Comparison of ENCODE assay signal across 15 cellular contexts in the genomic region with DNA sequence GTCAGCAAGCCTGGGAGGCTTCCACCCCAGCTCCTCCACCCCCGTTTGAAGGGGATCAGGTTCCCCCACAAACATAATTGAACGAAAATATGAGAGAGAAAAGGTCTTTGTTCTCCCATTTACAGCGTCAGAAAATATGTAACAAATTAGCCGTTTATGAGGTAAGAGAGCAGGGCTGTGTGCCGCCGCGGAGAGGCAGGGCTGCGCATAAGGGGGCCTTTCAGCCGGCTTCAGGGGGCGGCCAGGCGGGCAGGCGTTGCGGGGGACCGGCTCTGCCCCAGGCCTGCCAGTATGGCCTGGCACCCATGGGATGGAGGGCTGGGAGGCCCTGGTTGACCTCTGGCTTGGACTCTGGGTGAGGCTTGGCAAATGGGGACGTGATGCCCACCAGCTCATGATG.
DNase-seq lines count a peak whose midpoint lies in the region; ATAC-seq and TF ChIP-seq lines count a peak whose summit lies in the region.
"Had no signal": no experiment of that assay in that cellular context is flagged by ENCODE, and none has a peak within 500 bp of the region (broad histone marks: within the 10 kb centered on the region; RNA-seq: fewer than 3 reads in every experiment).

No MANE protein-coding gene starts in this region.

- H3K14ac ChIP-seq in H9 (ENCODE audit: insufficient read depth, low read length): no peak overlapping the region; the same call in 1 of the 2 replicates

- H3K9me3 ChIP-seq in H9 (ENCODE audit: control insufficient read depth, low read depth, low read length) (no peaks in the 10 kb centered on the region), tibial artery (no peaks in the 10 kb centered on the region), suprapubic skin (no peaks in the 10 kb centered on the region)
- H3K9me3 ChIP-seq: BLaER1 treated with 17β-estradiol and CSF1 and Interleukin-3, amounts not matched to agents 10 nM and 100 nM had no signal

- H3K4me1 ChIP-seq in H9 (ENCODE audit: insufficient read depth, low read length) (no peaks in the 10 kb centered on the region; the same call in 1 of the 2 replicates), tibial artery (peaks cover 0 to 97% (median 75%) of the 10 kb centered on the region in 4 donors), suprapubic skin (peaks cover 18% of the 10 kb centered on the region)

- H2BK5ac ChIP-seq in H9 (ENCODE audit: insufficient read length, low read length): no peak overlapping the region

- H3K4me2 ChIP-seq in H9 (ENCODE audit: insufficient read depth, insufficient read length, low read length): no peak overlapping the region
- H3K4me2 ChIP-seq: BLaER1 treated with 17β-estradiol and CSF1 and Interleukin-3, amounts not matched to agents 10 nM and 100 nM had no signal

- no peak overlapping the region for H3K4me3 ChIP-seq in coronary artery
- no peak overlapping the region for H3K4me3 ChIP-seq in tibial artery
- H3K4me3 ChIP-seq in suprapubic skin: no peak overlapping the region
- H3K4me3 ChIP-seq: BLaER1 treated with 17β-estradiol and CSF1 and Interleukin-3, amounts not matched to agents 10 nM and 100 nM had no signal

- H3K79me1 ChIP-seq in H9 (ENCODE audit: insufficient read depth, low read depth, low read length, poor library complexity, severe bottlenecking): no peaks in the 10 kb centered on the region

- H3K27me3 Mint-ChIP-seq in H9 (ENCODE audit: low read depth) (no peaks in the 10 kb centered on the region), nephron progenitor cell (ENCODE audit: low read depth, poor library complexity) (peaks cover 13% of the 10 kb centered on the region), glutamatergic neuron (ENCODE audit: unreplicated experiment) (peaks cover 6% of the 10 kb centered on the region)
- H3K27me3 Mint-ChIP-seq: CD4-positive, CD25-positive, alpha-beta regulatory T cell had no signal

- no peak overlapping the region for H2BK15ac ChIP-seq in H9 (ENCODE audit: low read depth, low read length)

- no peak for DNase-seq in H9
- DNase-seq in coronary artery (ENCODE audit: low spot score): no peak
- no peak for DNase-seq in nephron progenitor cell
- no peak for DNase-seq in tibial artery
- DNase-seq in left lobe of liver (ENCODE audit: low spot score): no peak
- no peak for DNase-seq in suprapubic skin (ENCODE audit: low spot score in 2 of 2)
- DNase-seq in glutamatergic neuron: no peak
- DNase-seq: ACHN; CD4-positive, CD25-positive, alpha-beta regulatory T cell; DMS53; GF-D8; HCEC 1CT; HFFc6 had no signal

- H3K4ac ChIP-seq in H9 (ENCODE audit: low read depth, low read length): no peak overlapping the region

- no peak overlapping the region for H3K56ac ChIP-seq in H9 (ENCODE audit: insufficient read length, low read depth, low read length)

- no peaks in the 10 kb centered on the region for H4K20me1 ChIP-seq in H9 (ENCODE audit: control insufficient read depth, insufficient read depth, insufficient read length)

- no peak for ATAC-seq in left lobe of liver

- no peak overlapping the region for H4K5ac ChIP-seq in H9 (ENCODE audit: insufficient read length, low read depth, low read length)

- intact Hi-C loops in tibial artery (cut with DNase I; ENCODE audit: low total_unique reads): no loop called here

- H3K36me3 Mint-ChIP-seq in H9 (ENCODE audit: insufficient read depth in 1 of 3, low read depth in 3 of 3) (no peaks in the 10 kb centered on the region), nephron progenitor cell (ENCODE audit: low read depth) (no peaks in the 10 kb centered on the region), glutamatergic neuron (ENCODE audit: unreplicated experiment) (peaks cover 5% of the 10 kb centered on the region)
- H3K36me3 Mint-ChIP-seq: CD4-positive, CD25-positive, alpha-beta regulatory T cell had no signal

- H2BK12ac ChIP-seq in H9 (ENCODE audit: insufficient read length, low read depth, low read length): no peak overlapping the region

- no peaks in the 10 kb centered on the region for H3K27me3 ChIP-seq in H9 (ENCODE audit: insufficient read depth, low read length)
- H3K27me3 ChIP-seq in tibial artery: no peaks in the 10 kb centered on the region
- no peaks in the 10 kb centered on the region for H3K27me3 ChIP-seq in suprapubic skin
- H3K27me3 ChIP-seq: BLaER1 treated with 17β-estradiol and CSF1 and Interleukin-3, amounts not matched to agents 10 nM and 100 nM had no signal

- H3K27ac Mint-ChIP-seq in H9 (peak overlapping the region in 2 of 3 experiments; percentile 20 to 28; a peak in 2 of 7 replicates), nephron progenitor cell (peak overlapping the region; percentile 44), glutamatergic neuron (ENCODE audit: unreplicated experiment) (no peak overlapping the region)
- H3K27ac Mint-ChIP-seq: CD4-positive, CD25-positive, alpha-beta regulatory T cell; HFFc6 had no signal

- H2AK5ac ChIP-seq in H9 (ENCODE audit: insufficient read length, low read length): no peak overlapping the region

- TF ChIP-seq CTCF in H9 (conservative IDR thresholded peaks at IDR 0.05) (no peak), coronary artery (IDR thresholded peaks at IDR 0.05) (no peak), nephron progenitor cell (IDR thresholded peaks at IDR 0.05) (no peak), tibial artery (IDR thresholded peaks at IDR 0.05) (no peak), suprapubic skin (IDR thresholded peaks at IDR 0.05) (no peak), glutamatergic neuron (IDR thresholded peaks at IDR 0.05; ENCODE audit: partially characterized antibody, unreplicated experiment) (no peak)

- H3K23me2 ChIP-seq in H9 (ENCODE audit: insufficient read length, low read depth, low read length, poor library complexity, severe bottlenecking): no peaks in the 10 kb centered on the region

- TF ChIP-seq EP300 in suprapubic skin (IDR thresholded peaks at IDR 0.05): no peak

- H3K23ac ChIP-seq in H9 (ENCODE audit: insufficient read length, low read depth, low read length): no peak overlapping the region

- no peak overlapping the region for H3K27ac ChIP-seq in H9 (ENCODE audit: insufficient read length, low read depth, low read length)
- peak overlapping the region; percentile 3 to 76 for H3K27ac ChIP-seq in coronary artery
- peak overlapping the region; percentile 55 to 77 for H3K27ac ChIP-seq in tibial artery
- H3K27ac ChIP-seq in suprapubic skin: no peak overlapping the region
- H3K27ac ChIP-seq: BLaER1 treated with 17β-estradiol and CSF1 and Interleukin-3, amounts not matched to agents 10 nM and 100 nM; HL-60 had no signal

- no peak overlapping the region for H2BK20ac ChIP-seq in H9 (ENCODE audit: low read depth, low read length, poor library complexity, severe bottlenecking)

- no peak overlapping the region for H3K9ac ChIP-seq in H9 (ENCODE audit: extremely low read depth, insufficient read length, low read length)
- H3K9ac ChIP-seq: BLaER1 treated with 17β-estradiol and CSF1 and Interleukin-3, amounts not matched to agents 10 nM and 100 nM had no signal

- no peak overlapping the region for H4K91ac ChIP-seq in H9 (ENCODE audit: insufficient read length, low read depth, low read length)

- H3K18ac ChIP-seq in H9 (ENCODE audit: insufficient read length, low read depth, low read length): no peak overlapping the region

- no peak overlapping the region for H4K8ac ChIP-seq in H9 (replicated peaks; ENCODE audit: insufficient read length, low read depth, low read length)

- no peak overlapping the region for H3T11ph ChIP-seq in H9 (ENCODE audit: low read length)

- H3K9me3 Mint-ChIP-seq in H9 (no peaks in the 10 kb centered on the region), nephron progenitor cell (no peaks in the 10 kb centered on the region), glutamatergic neuron (ENCODE audit: unreplicated experiment) (peaks cover 3% of the 10 kb centered on the region)
- H3K9me3 Mint-ChIP-seq: CD4-positive, CD25-positive, alpha-beta regulatory T cell had no signal

- no peak for TF ChIP-seq POLR2A in suprapubic skin (IDR thresholded peaks at IDR 0.05)

- H3K4me3 Mint-ChIP-seq in H9 (no peak overlapping the region), nephron progenitor cell (no peak overlapping the region), glutamatergic neuron (ENCODE audit: unreplicated experiment) (no peak overlapping the region)
- H3K4me3 Mint-ChIP-seq: CD4-positive, CD25-positive, alpha-beta regulatory T cell; HFFc6 had no signal

- H3K36me3 ChIP-seq in tibial artery (no peaks in the 10 kb centered on the region), suprapubic skin (no peaks in the 10 kb centered on the region)
- H3K36me3 ChIP-seq: BLaER1 treated with 17β-estradiol and CSF1 and Interleukin-3, amounts not matched to agents 10 nM and 100 nM had no signal

- H3K4me1 Mint-ChIP-seq in H9 (peaks cover 14 to 27% of the 10 kb centered on the region in 2 experiments), nephron progenitor cell (peaks cover 87% of the 10 kb centered on the region), glutamatergic neuron (ENCODE audit: low read depth, unreplicated experiment) (peaks cover 15% of the 10 kb centered on the region)
- H3K4me1 Mint-ChIP-seq: CD4-positive, CD25-positive, alpha-beta regulatory T cell had no signal

- no peak overlapping the region for H2AFZ ChIP-seq in H9 (ENCODE audit: low read length)

- H3K79me2 ChIP-seq in H9 (ENCODE audit: insufficient read depth, low read length): no peaks in the 10 kb centered on the region

- H2BK120ac ChIP-seq in H9 (ENCODE audit: low read depth, low read length, poor library complexity, severe bottlenecking): no peak overlapping the region

- no CpG with 5 or more reads among the region's 15 CpGs for WGBS in H9 (ENCODE audit: extremely low coverage, insufficient read length, low lambda C conversion rate)
- WGBS in suprapubic skin: 92% methylated on average over 14 of the region's 15 CpGs

Comparison
In these comparisons a context has a peak if more than half of its experiments do, and no peak if none do; other contexts are left out.
1. H3K27ac ChIP-seq: peak in coronary artery (2 of 2) and tibial artery (2 of 2); none in H9 (single experiment) and suprapubic skin (single experiment).